In genomic region chr3:5013021-5013906, GRCh38 we compare ENCODE assay signal across 1 cellular context.
TF ChIP-seq lines count a peak whose summit lies in the region.

No MANE protein-coding gene starts in this region.

TF ChIP-seq in K562, 482 proteins besides CTCF, POLR2A, EP300 and RAD21 (continued from another document and continues in another):
- no peak for TF ChIP-seq ZFP91 (CRISPR knock-in tag; IDR thresholded peaks at IDR 0.05)
- no peak for TF ChIP-seq ATF4 (CRISPR knock-in tag; IDR thresholded peaks at IDR 0.05)
- TF ChIP-seq ZNF184 (CRISPR knock-in tag; IDR thresholded peaks at IDR 0.05) = no peak
- TF ChIP-seq, protein P1, sequence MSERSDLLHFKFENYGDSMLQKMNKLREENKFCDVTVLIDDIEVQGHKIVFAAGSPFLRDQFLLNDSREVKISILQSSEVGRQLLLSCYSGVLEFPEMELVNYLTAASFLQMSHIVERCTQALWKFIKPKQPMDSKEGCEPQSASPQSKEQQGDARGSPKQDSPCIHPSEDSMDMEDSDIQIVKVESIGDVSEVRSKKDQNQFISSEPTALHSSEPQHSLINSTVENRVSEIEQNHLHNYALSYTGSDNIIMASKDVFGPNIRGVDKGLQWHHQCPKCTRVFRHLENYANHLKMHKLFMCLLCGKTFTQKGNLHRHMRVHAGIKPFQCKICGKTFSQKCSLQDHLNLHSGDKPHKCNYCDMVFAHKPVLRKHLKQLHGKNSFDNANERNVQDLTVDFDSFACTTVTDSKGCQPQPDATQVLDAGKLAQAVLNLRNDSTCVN (CRISPR knock-in tag; IDR thresholded peaks at IDR 0.05) = 0 out of 2 replicates have a peak, but pooled peaks have one; percentile 63
- no peak for TF ChIP-seq CEBPB (tag; IDR thresholded peaks at IDR 0.05)
- TF ChIP-seq, protein P2, sequence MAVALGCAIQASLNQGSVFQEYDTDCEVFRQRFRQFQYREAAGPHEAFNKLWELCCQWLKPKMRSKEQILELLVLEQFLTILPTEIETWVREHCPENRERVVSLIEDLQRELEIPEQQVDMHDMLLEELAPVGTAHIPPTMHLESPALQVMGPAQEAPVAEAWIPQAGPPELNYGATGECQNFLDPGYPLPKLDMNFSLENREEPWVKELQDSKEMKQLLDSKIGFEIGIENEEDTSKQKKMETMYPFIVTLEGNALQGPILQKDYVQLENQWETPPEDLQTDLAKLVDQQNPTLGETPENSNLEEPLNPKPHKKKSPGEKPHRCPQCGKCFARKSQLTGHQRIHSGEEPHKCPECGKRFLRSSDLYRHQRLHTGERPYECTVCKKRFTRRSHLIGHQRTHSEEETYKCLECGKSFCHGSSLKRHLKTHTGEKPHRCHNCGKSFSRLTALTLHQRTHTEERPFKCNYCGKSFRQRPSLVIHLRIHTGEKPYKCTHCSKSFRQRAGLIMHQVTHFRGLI (CRISPR knock-in tag; IDR thresholded peaks at IDR 0.05) = no peak
- peak; percentile 71; the same call in 1 of the 2 replicates for TF ChIP-seq XRCC5 (IDR thresholded peaks at IDR 0.05; ENCODE audit: low read depth, low read length)
- no peak for TF ChIP-seq GABPB1 (CRISPR knock-in tag; IDR thresholded peaks at IDR 0.05)
- TF ChIP-seq SP1 (CRISPR knock-in tag; IDR thresholded peaks at IDR 0.05) = peak; percentile 28; the same call in 1 of the 2 replicates
- TF ChIP-seq SIRT6 (IDR thresholded peaks at IDR 0.05; ENCODE audit: low read depth, low read length) = no peak
- TF ChIP-seq NELFE (IDR thresholded peaks at IDR 0.05; ENCODE audit: insufficient read depth, insufficient read length) = no peak
- no peak for TF ChIP-seq RUNX1 (IDR thresholded peaks at IDR 0.05; ENCODE audit: low read depth)
- TF ChIP-seq NR1H2 (CRISPR knock-in tag; IDR thresholded peaks at IDR 0.05) = no peak
- TF ChIP-seq CBX3 (IDR thresholded peaks at IDR 0.05; ENCODE audit: borderline replicate concordance in 1 of 2, low read length in 2 of 2) = no peak; a peak in 1 of 3 replicates
- TF ChIP-seq HDAC2 (IDR thresholded peaks at IDR 0.05) = 0 out of 2 replicates have a peak, but pooled peaks have one; percentile 62
- peak; percentile 10; the same call in 1 of the 2 replicates for TF ChIP-seq MTA2 (IDR thresholded peaks at IDR 0.05; ENCODE audit: low read depth)
- TF ChIP-seq, protein P3, sequence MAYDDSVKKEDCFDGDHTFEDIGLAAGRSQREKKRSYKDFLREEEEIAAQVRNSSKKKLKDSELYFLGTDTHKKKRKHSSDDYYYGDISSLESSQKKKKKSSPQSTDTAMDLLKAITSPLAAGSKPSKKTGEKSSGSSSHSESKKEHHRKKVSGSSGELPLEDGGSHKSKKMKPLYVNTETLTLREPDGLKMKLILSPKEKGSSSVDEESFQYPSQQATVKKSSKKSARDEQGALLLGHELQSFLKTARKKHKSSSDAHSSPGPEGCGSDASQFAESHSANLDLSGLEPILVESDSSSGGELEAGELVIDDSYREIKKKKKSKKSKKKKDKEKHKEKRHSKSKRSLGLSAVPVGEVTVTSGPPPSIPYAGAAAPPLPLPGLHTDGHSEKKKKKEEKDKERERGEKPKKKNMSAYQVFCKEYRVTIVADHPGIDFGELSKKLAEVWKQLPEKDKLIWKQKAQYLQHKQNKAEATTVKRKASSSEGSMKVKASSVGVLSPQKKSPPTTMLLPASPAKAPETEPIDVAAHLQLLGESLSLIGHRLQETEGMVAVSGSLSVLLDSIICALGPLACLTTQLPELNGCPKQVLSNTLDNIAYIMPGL (CRISPR knock-in tag; IDR thresholded peaks at IDR 0.05) = no peak
- TF ChIP-seq NCOA1 (IDR thresholded peaks at IDR 0.05; ENCODE audit: low read depth) = peak; percentile 32; the same call in 1 of the 2 replicates
- no peak for TF ChIP-seq TAF15 (IDR thresholded peaks at IDR 0.05; ENCODE audit: low read depth, low read length)
- TF ChIP-seq ZNF584 (CRISPR knock-in tag; IDR thresholded peaks at IDR 0.05; ENCODE audit: low read depth) = no peak
- no peak for TF ChIP-seq SAFB (IDR thresholded peaks at IDR 0.05; ENCODE audit: borderline replicate concordance, low read depth, low read length)
- no peak for TF ChIP-seq MYC (IDR thresholded peaks at IDR 0.05; ENCODE audit: low read depth, low read length)
- TF ChIP-seq MYC (CRISPR knock-in tag; IDR thresholded peaks at IDR 0.05; ENCODE audit: borderline replicate concordance, low read depth) = no peak
- no peak for TF ChIP-seq HNRNPLL (IDR thresholded peaks at IDR 0.05; ENCODE audit: low read depth, low read length, poor library complexity, severe bottlenecking)
- no peak for TF ChIP-seq CCAR2 (IDR thresholded peaks at IDR 0.05; ENCODE audit: low read depth, low read length)
- no peak for TF ChIP-seq SMARCB1 (IDR thresholded peaks at IDR 0.05; ENCODE audit: insufficient read length, low read depth)
- no peak for TF ChIP-seq GTF2A2 (tag; IDR thresholded peaks at IDR 0.05)
- no peak for TF ChIP-seq XRCC4 (IDR thresholded peaks at IDR 0.05; ENCODE audit: extremely low read depth, insufficient read depth, insufficient read length)
- no peak for TF ChIP-seq XRCC3 (IDR thresholded peaks at IDR 0.05)
- TF ChIP-seq ARNT (IDR thresholded peaks at IDR 0.05) = peak in 1 of 2 experiments; percentile 70; a peak in 2 of 4 replicates
- no peak for TF ChIP-seq ZBTB34 (CRISPR knock-in tag; IDR thresholded peaks at IDR 0.05)
- no peak for TF ChIP-seq ZNF766 (CRISPR knock-in tag; conservative IDR thresholded peaks at IDR 0.05)
- TF ChIP-seq SIN3A (IDR thresholded peaks at IDR 0.05; ENCODE audit: borderline replicate concordance in 2 of 2, control insufficient read depth in 1 of 2, low read depth in 2 of 2, low read length in 2 of 2) = no peak
- TF ChIP-seq GABPB2 (CRISPR knock-in tag; conservative IDR thresholded peaks at IDR 0.05) = no peak
- peak; percentile 39; the same call in 1 of the 2 replicates for TF ChIP-seq RBFOX2 (IDR thresholded peaks at IDR 0.05; ENCODE audit: low read depth, low read length)
- TF ChIP-seq SLC30A9 (CRISPR knock-in tag; IDR thresholded peaks at IDR 0.05) = no peak
- TF ChIP-seq, protein P4, sequence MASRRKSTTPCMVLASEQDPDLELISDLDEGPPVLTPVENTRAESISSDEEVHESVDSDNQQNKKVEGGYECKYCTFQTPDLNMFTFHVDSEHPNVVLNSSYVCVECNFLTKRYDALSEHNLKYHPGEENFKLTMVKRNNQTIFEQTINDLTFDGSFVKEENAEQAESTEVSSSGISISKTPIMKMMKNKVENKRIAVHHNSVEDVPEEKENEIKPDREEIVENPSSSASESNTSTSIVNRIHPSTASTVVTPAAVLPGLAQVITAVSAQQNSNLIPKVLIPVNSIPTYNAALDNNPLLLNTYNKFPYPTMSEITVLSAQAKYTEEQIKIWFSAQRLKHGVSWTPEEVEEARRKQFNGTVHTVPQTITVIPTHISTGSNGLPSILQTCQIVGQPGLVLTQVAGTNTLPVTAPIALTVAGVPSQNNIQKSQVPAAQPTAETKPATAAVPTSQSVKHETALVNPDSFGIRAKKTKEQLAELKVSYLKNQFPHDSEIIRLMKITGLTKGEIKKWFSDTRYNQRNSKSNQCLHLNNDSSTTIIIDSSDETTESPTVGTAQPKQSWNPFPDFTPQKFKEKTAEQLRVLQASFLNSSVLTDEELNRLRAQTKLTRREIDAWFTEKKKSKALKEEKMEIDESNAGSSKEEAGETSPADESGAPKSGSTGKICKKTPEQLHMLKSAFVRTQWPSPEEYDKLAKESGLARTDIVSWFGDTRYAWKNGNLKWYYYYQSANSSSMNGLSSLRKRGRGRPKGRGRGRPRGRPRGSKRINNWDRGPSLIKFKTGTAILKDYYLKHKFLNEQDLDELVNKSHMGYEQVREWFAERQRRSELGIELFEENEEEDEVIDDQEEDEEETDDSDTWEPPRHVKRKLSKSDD (conservative IDR thresholded peaks at IDR 0.05; ENCODE audit: low read length) = no peak
- TF ChIP-seq, protein P5, sequence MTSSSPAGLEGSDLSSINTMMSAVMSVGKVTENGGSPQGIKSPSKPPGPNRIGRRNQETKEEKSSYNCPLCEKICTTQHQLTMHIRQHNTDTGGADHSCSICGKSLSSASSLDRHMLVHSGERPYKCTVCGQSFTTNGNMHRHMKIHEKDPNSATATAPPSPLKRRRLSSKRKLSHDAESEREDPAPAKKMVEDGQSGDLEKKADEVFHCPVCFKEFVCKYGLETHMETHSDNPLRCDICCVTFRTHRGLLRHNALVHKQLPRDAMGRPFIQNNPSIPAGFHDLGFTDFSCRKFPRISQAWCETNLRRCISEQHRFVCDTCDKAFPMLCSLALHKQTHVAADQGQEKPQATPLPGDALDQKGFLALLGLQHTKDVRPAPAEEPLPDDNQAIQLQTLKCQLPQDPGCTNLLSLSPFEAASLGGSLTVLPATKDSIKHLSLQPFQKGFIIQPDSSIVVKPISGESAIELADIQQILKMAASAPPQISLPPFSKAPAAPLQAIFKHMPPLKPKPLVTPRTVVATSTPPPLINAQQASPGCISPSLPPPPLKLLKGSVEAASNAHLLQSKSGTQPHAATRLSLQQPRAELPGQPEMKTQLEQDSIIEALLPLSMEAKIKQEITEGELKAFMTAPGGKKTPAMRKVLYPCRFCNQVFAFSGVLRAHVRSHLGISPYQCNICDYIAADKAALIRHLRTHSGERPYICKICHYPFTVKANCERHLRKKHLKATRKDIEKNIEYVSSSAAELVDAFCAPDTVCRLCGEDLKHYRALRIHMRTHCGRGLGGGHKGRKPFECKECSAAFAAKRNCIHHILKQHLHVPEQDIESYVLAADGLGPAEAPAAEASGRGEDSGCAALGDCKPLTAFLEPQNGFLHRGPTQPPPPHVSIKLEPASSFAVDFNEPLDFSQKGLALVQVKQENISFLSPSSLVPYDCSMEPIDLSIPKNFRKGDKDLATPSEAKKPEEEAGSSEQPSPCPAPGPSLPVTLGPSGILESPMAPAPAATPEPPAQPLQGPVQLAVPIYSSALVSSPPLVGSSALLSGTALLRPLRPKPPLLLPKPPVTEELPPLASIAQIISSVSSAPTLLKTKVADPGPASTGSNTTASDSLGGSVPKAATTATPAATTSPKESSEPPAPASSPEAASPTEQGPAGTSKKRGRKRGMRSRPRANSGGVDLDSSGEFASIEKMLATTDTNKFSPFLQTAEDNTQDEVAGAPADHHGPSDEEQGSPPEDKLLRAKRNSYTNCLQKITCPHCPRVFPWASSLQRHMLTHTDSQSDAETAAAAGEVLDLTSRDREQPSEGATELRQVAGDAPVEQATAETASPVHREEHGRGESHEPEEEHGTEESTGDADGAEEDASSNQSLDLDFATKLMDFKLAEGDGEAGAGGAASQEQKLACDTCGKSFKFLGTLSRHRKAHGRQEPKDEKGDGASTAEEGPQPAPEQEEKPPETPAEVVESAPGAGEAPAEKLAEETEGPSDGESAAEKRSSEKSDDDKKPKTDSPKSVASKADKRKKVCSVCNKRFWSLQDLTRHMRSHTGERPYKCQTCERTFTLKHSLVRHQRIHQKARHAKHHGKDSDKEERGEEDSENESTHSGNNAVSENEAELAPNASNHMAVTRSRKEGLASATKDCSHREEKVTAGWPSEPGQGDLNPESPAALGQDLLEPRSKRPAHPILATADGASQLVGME (CRISPR knock-in tag; IDR thresholded peaks at IDR 0.05) = no peak
- TF ChIP-seq ZNF583 (CRISPR knock-in tag; IDR thresholded peaks at IDR 0.05) = peak; percentile 78; the same call in 1 of the 2 replicates
- TF ChIP-seq, protein P6, sequence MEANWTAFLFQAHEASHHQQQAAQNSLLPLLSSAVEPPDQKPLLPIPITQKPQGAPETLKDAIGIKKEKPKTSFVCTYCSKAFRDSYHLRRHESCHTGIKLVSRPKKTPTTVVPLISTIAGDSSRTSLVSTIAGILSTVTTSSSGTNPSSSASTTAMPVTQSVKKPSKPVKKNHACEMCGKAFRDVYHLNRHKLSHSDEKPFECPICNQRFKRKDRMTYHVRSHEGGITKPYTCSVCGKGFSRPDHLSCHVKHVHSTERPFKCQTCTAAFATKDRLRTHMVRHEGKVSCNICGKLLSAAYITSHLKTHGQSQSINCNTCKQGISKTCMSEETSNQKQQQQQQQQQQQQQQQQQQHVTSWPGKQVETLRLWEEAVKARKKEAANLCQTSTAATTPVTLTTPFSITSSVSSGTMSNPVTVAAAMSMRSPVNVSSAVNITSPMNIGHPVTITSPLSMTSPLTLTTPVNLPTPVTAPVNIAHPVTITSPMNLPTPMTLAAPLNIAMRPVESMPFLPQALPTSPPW (CRISPR knock-in tag; IDR thresholded peaks at IDR 0.05) = peak; percentile 44; the same call in 1 of the 2 replicates
- TF ChIP-seq, protein P7, sequence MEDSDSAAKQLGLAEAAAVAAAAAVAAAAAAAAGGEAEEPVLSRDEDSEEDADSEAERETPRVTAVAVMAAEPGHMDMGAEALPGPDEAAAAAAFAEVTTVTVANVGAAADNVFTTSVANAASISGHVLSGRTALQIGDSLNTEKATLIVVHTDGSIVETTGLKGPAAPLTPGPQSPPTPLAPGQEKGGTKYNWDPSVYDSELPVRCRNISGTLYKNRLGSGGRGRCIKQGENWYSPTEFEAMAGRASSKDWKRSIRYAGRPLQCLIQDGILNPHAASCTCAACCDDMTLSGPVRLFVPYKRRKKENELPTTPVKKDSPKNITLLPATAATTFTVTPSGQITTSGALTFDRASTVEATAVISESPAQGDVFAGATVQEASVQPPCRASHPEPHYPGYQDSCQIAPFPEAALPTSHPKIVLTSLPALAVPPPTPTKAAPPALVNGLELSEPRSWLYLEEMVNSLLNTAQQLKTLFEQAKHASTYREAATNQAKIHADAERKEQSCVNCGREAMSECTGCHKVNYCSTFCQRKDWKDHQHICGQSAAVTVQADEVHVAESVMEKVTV (CRISPR knock-in tag; IDR thresholded peaks at IDR 0.05) = no peak
